In genomic region chr6:165960692-165961091, GRCh38 we compare ENCODE assay signal across 21 cellular contexts.
DNase-seq lines count a peak whose midpoint lies in the region; ATAC-seq, FAIRE-seq and TF ChIP-seq lines count a peak whose summit lies in the region.
"Had no signal": no experiment of that assay in that cellular context is flagged by ENCODE, and none has a peak within 500 bp of the region (broad histone marks: within the 10 kb centered on the region; RNA-seq: fewer than 3 reads in every experiment).

No MANE protein-coding gene starts in this region.

- H3K4me1 ChIP-seq in A549, result peaks cover 82% of the 10 kb centered on the region
- no peaks in the 10 kb centered on the region for H3K4me1 ChIP-seq in astrocyte (ENCODE audit: insufficient read depth, low read length)
- H3K4me1 ChIP-seq in neuronal stem cell (ENCODE audit: control insufficient read depth in 2 of 2, insufficient read depth in 1 of 2, low read depth in 1 of 2, low read length in 2 of 2), result no peaks in the 10 kb centered on the region
- H3K4me1 ChIP-seq: HAP-1 had no signal

- H3K27me3 Mint-ChIP-seq in astrocyte (ENCODE audit: low read depth, unreplicated experiment), result peaks cover 24% of the 10 kb centered on the region
- peaks cover 30% of the 10 kb centered on the region for H3K27me3 Mint-ChIP-seq in stimulated activated memory B cell treated with anti-CD40 and anti-IgM and Interleukin-4, amounts not matched to agents 10 μg/mL and 1 μg/mL and 100 μg/mL, for 72 hours

- H3K4me3 ChIP-seq in A549 (no peak overlapping the region), astrocyte (ENCODE audit: insufficient read depth, low read depth, low read length) (no peak overlapping the region), neuronal stem cell (ENCODE audit: low read length in 2 of 2) (no peak overlapping the region)
- H3K4me3 ChIP-seq: HAP-1 had no signal

- peaks cover 12% of the 10 kb centered on the region for H3K9me3 Mint-ChIP-seq in astrocyte (ENCODE audit: unreplicated experiment)
- peaks cover 5% of the 10 kb centered on the region for H3K9me3 Mint-ChIP-seq in stimulated activated memory B cell treated with anti-CD40 and anti-IgM and Interleukin-4, amounts not matched to agents 10 μg/mL and 1 μg/mL and 100 μg/mL, for 72 hours

- no peak overlapping the region for H3K14ac ChIP-seq in neuronal stem cell (ENCODE audit: low read length)

- WGBS in A549 (ENCODE audit: missing lambda C conversion rate), result 93% methylated on average over 10 of the region's 11 CpGs
- WGBS in neuronal stem cell (ENCODE audit: extremely low coverage in 2 of 2, insufficient read length in 2 of 2, insufficient replicate concordance in 1 of 2), 2 donors, result no CpG with 5 or more reads among the region's 11 CpGs

- ATAC-seq in A549, result peak in 1 of 2 experiments; percentile 12; a peak in 3 of 6 replicates
- ATAC-seq in stimulated activated memory B cell treated with anti-CD40 and anti-IgM and Interleukin-4, amounts not matched to agents 10 μg/mL and 1 μg/mL and 100 μg/mL, for 72 hours, result peak; percentile 14
- ATAC-seq in GM19395 (IDR thresholded peaks at IDR 0.05; ENCODE audit: unreplicated experiment), result no peak
- ATAC-seq in HG02973 (IDR thresholded peaks at IDR 0.05; ENCODE audit: unreplicated experiment), result no peak

- H3K4me2 ChIP-seq in A549 (no peak overlapping the region), astrocyte (ENCODE audit: low read length) (no peak overlapping the region), neuronal stem cell (ENCODE audit: insufficient read depth, low read length, poor library complexity, severe bottlenecking) (no peak overlapping the region)

- H3K9ac ChIP-seq in astrocyte (ENCODE audit: low read length) (no peak overlapping the region), neuronal stem cell (ENCODE audit: low read depth, low read length, poor library complexity) (no peak overlapping the region)

- no peak for TF ChIP-seq EP300 in A549 (IDR thresholded peaks at IDR 0.05)

- H3K9me3 ChIP-seq in A549 (no peaks in the 10 kb centered on the region), astrocyte (ENCODE audit: insufficient read depth, low read depth, low read length) (peaks cover 4% of the 10 kb centered on the region), neuronal stem cell (replicated peaks in 1 of 2; ENCODE audit: control insufficient read depth in 2 of 2, insufficient read depth in 1 of 2, low read depth in 1 of 2, low read length in 2 of 2) (no peaks in the 10 kb centered on the region)
- H3K9me3 ChIP-seq: HAP-1 had no signal

- no peak overlapping the region for H2BK120ac ChIP-seq in neuronal stem cell (ENCODE audit: low read depth, low read length)

- TF ChIP-seq RAD21 in A549 (conservative IDR thresholded peaks at IDR 0.05 in 1 of 2, IDR thresholded peaks at IDR 0.05 in 1 of 2), result no peak

- H2AK5ac ChIP-seq in neuronal stem cell (ENCODE audit: low read depth, low read length), result no peak overlapping the region

- DNase-seq in A549 (ENCODE audit: low read depth in 1 of 2, low spot score in 1 of 2) (no peak), astrocyte (ENCODE audit: low read depth) (no peak), neuronal stem cell (ENCODE audit: low spot score) (no peak), NCI-H1930 (lab: John Stamatoyannopoulos, UW) (no peak)
- DNase-seq: 8988T; C1 segment of cervical spinal cord; Calu3; CD4-positive, alpha-beta memory T cell; COR-L47; DMS53; DMS79 treated with DMSO at 0.1 percent for 48 hours; GF-D8; GOT3; HFFc6 had no signal

- TF ChIP-seq POLR2A in A549 (IDR thresholded peaks at IDR 0.05; ENCODE audit: low read length), result no peak

- H3K27ac ChIP-seq in A549 (no peak overlapping the region), astrocyte (ENCODE audit: low read depth, low read length) (no peak overlapping the region), neuronal stem cell (replicated peaks; ENCODE audit: low read length) (no peak overlapping the region)

- H3K27me3 ChIP-seq in astrocyte (ENCODE audit: insufficient read depth, low read length) (no peaks in the 10 kb centered on the region), neuronal stem cell (ENCODE audit: control insufficient read depth in 3 of 3, insufficient read depth in 3 of 3, low read depth in 1 of 3, low read length in 3 of 3) (no peaks in the 10 kb centered on the region)

- TF ChIP-seq CTCF in A549 (IDR thresholded peaks at IDR 0.05) (no peak), astrocyte (IDR thresholded peaks at IDR 0.05; ENCODE audit: insufficient read depth, low read depth, low read length) (no peak)

- peaks cover 5% of the 10 kb centered on the region for H3K4me1 Mint-ChIP-seq in astrocyte (ENCODE audit: low read depth, unreplicated experiment)
- H3K4me1 Mint-ChIP-seq in stimulated activated memory B cell treated with anti-CD40 and anti-IgM and Interleukin-4, amounts not matched to agents 10 μg/mL and 1 μg/mL and 100 μg/mL, for 72 hours, result no peaks in the 10 kb centered on the region
- H3K4me1 Mint-ChIP-seq: CD4-positive, alpha-beta memory T cell had no signal

- no peak overlapping the region for H3K4me3 Mint-ChIP-seq in astrocyte (ENCODE audit: unreplicated experiment)
- no peak overlapping the region for H3K4me3 Mint-ChIP-seq in stimulated activated memory B cell treated with anti-CD40 and anti-IgM and Interleukin-4, amounts not matched to agents 10 μg/mL and 1 μg/mL and 100 μg/mL, for 72 hours
- H3K4me3 Mint-ChIP-seq: CD4-positive, alpha-beta memory T cell; HFFc6 had no signal

- H3K18ac ChIP-seq in neuronal stem cell (ENCODE audit: low read length), result no peak overlapping the region

- H3K36me3 ChIP-seq in astrocyte (ENCODE audit: insufficient read depth, low read length) (no peaks in the 10 kb centered on the region), neuronal stem cell (replicated peaks in 1 of 2; ENCODE audit: control insufficient read depth in 2 of 2, insufficient read depth in 2 of 2, low read length in 2 of 2) (no peaks in the 10 kb centered on the region)
- H3K36me3 ChIP-seq: HAP-1 had no signal

- H3K4ac ChIP-seq in neuronal stem cell (ENCODE audit: low read length), result no peak overlapping the region

- no peak overlapping the region for H4K8ac ChIP-seq in neuronal stem cell (ENCODE audit: low read depth, low read length)

- CTCF ChIA-PET in A549 (lab: Yijun Ruan, JAX), result interaction anchor here (1.3 kb wide), 1 partner anchor 137 kb away, joined by 7 read pairs; no protein-coding TSS in a partner anchor

- no peak overlapping the region for H4K91ac ChIP-seq in neuronal stem cell (ENCODE audit: low read depth, low read length, poor library complexity)

- no peak overlapping the region for H2BK12ac ChIP-seq in neuronal stem cell (ENCODE audit: low read length)

- H3K79me2 ChIP-seq in astrocyte (ENCODE audit: insufficient read depth, low read length), result no peaks in the 10 kb centered on the region

- H2AFZ ChIP-seq in astrocyte (ENCODE audit: low read depth, low read length) (no peak overlapping the region), neuronal stem cell (ENCODE audit: low read length) (no peak overlapping the region)

- POLR2A ChIA-PET in A549 (lab: Yijun Ruan, JAX), result no interaction called here

- FAIRE-seq in A549 (lab: Jason Lieb, UNC), result no peak
- FAIRE-seq in astrocyte (lab: Jason Lieb, UNC), result no peak
- FAIRE-seq: GM12891, GM18507, H54 had no signal

- H3K23ac ChIP-seq in neuronal stem cell (ENCODE audit: low read depth, low read length, poor library complexity), result peak overlapping the region; percentile 34

- no peaks in the 10 kb centered on the region for H4K20me1 ChIP-seq in astrocyte (ENCODE audit: insufficient read depth, low read length)

- H2BK5ac ChIP-seq in neuronal stem cell (ENCODE audit: low read length), result no peak overlapping the region

- H3K36me3 Mint-ChIP-seq in astrocyte (ENCODE audit: low read depth, unreplicated experiment), result no peaks in the 10 kb centered on the region
- H3K36me3 Mint-ChIP-seq in stimulated activated memory B cell treated with anti-CD40 and anti-IgM and Interleukin-4, amounts not matched to agents 10 μg/mL and 1 μg/mL and 100 μg/mL, for 72 hours, result no peaks in the 10 kb centered on the region
- H3K36me3 Mint-ChIP-seq: CD4-positive, alpha-beta memory T cell had no signal

- no peaks in the 10 kb centered on the region for H3K79me1 ChIP-seq in neuronal stem cell (ENCODE audit: low read depth, low read length)

- H2BK15ac ChIP-seq in neuronal stem cell (ENCODE audit: low read length), result no peak overlapping the region

- peak overlapping the region; percentile 38 for H3K27ac Mint-ChIP-seq in astrocyte (ENCODE audit: unreplicated experiment)
- no peak overlapping the region for H3K27ac Mint-ChIP-seq in stimulated activated memory B cell treated with anti-CD40 and anti-IgM and Interleukin-4, amounts not matched to agents 10 μg/mL and 1 μg/mL and 100 μg/mL, for 72 hours
- H3K27ac Mint-ChIP-seq: CD4-positive, alpha-beta memory T cell; HFFc6 had no signal

TF ChIP-seq in A549, 52 proteins besides CTCF, POLR2A, EP300 and RAD21:
- TF ChIP-seq PHF8 (IDR thresholded peaks at IDR 0.05; ENCODE audit: borderline replicate concordance, low read depth) (no peak), SREBF2 (IDR thresholded peaks at IDR 0.05) (no peak), BHLHE40 (IDR thresholded peaks at IDR 0.05; ENCODE audit: low read depth, low read length) (no peak), TP53 (CRISPR knock-in tag; IDR thresholded peaks at IDR 0.05) (no peak), JUN (IDR thresholded peaks at IDR 0.05) (no peak; a peak in 1 of 5 replicates), EHF (CRISPR knock-in tag; IDR thresholded peaks at IDR 0.05) (no peak), POLR2AphosphoS2 (conservative IDR thresholded peaks at IDR 0.05; ENCODE audit: low read length) (peak; percentile 81; the same call in 1 of the 2 replicates)
TF ChIP-seq in A549: peak in this region for 1.
